ENCODE assay signal across 24 cellular contexts in the genomic region with DNA sequence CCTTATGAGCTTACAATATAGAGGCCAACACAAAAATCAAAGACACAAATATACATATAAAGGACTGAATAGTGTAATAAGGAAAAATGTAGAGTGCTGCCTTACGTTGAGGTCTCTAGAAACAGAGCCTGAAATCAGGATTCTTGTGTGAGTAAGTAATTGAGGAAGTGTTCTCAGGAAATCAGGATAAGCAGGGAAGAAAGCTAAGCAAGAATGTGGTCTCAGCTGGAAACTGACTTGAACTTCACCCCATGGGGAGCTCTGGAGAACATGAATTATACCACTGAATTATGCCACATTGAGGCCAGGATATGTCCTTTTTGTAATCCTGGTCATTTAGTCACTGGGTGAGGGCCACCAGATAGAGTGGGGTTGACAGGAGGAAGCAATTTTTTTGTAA.
"Had no signal": no experiment of that assay in that cellular context is flagged by ENCODE, and none has a peak within 500 bp of the region (broad histone marks: within the 10 kb centered on the region; RNA-seq: fewer than 3 reads in every experiment).

No MANE protein-coding gene starts in this region.

- H3K9me3 ChIP-seq: body of pancreas, gastroesophageal sphincter, heart left ventricle, left lung, ovary, prostate gland, spleen, thoracic aorta had no signal

- ATAC-seq: body of pancreas, esophagus mucosa, gastroesophageal sphincter, heart left ventricle, left lung, natural killer cell had no signal

- DNase-seq: activated CD4-positive, alpha-beta T cell treated with anti-CD3 and anti-CD28 coated beads for 4 hours; activated CD4-positive, alpha-beta T cell treated with anti-CD3 and anti-CD28 coated beads, Interleukin-2, amount 50 U/mL, for 48 hours; activated CD4-positive, CD25-positive, alpha-beta regulatory T cell; activated naive CD4-positive, alpha-beta T cell treated with Interleukin-2 at 50 U/mL for 16 hours; activated T-cell treated with anti-CD3 and anti-CD28 coated beads, Interleukin-2, amount 50 U/mL, for 48 hours; amygdala; body of pancreas; effector CD8-positive, alpha-beta T cell; heart left ventricle; immature natural killer cell; kidney glomerular epithelial cell; left lung; midbrain; natural killer cell; ovary; spleen; stimulated activated CD4-positive, alpha-beta T cell treated with anti-CD3 and anti-CD28 coated beads, Interleukin-4, amount 100 ng/mL, for 1 hour; stimulated activated naive CD4-positive, alpha-beta T cell treated with Interleukin-2 at 50 U/mL for 16 hours; T-helper 1 cell had no signal

- H3K4me1 ChIP-seq: body of pancreas, gastroesophageal sphincter, heart left ventricle, left lung, prostate gland, spleen had no signal

- H3K4me3 ChIP-seq: body of pancreas, gastroesophageal sphincter, heart left ventricle, left lung, lung, ovary, prostate gland, spleen, thoracic aorta had no signal

- H3K27me3 ChIP-seq: body of pancreas, gastroesophageal sphincter, heart left ventricle, left lung, ovary, spleen had no signal

- H3K36me3 ChIP-seq: gastroesophageal sphincter, heart left ventricle, left lung, ovary, prostate gland, spleen, thoracic aorta had no signal

- H3K27ac ChIP-seq: body of pancreas, gastroesophageal sphincter, heart left ventricle, left lung, ovary, prostate gland, spleen, thoracic aorta had no signal
